ENCODE assay signal across 22 cellular contexts in genomic region chr4:38623260-38623659, GRCh38.
"Had no signal": no experiment of that assay in that cellular context is flagged by ENCODE, and none has a peak within 500 bp of the region (broad histone marks: within the 10 kb centered on the region; RNA-seq: fewer than 3 reads in every experiment).

No MANE protein-coding gene starts in this region.

- H3K79me2 ChIP-seq: hepatocyte had no signal

- DNase-seq: activated CD4-positive, alpha-beta T cell treated with anti-CD3 and anti-CD28 coated beads, Interleukin-2, amount 50 U/mL, for 4 hours; activated CD8-positive, alpha-beta memory T cell treated with anti-CD3 and anti-CD28 coated beads for 24 hours; activated effector memory CD4-positive, alpha-beta T cell treated with anti-CD3 and anti-CD28 coated beads, Interleukin-2, amount 50 U/mL, for 16 hours; activated naive CD4-positive, alpha-beta T cell treated with anti-CD3 and anti-CD28 coated beads, Interleukin-2, amount 10 ng/mL, durations not matched to agents 7 days and 5 days; activated T-cell treated with anti-CD3 and anti-CD28 coated beads, Interleukin-2, amount 50 U/mL, for 72 hours; effector CD8-positive, alpha-beta T cell; foreskin keratinocyte; glutamatergic neuron; immature natural killer cell; kidney glomerular epithelial cell; left ventricle myocardium inferior; natural killer cell; psoas muscle; right cardiac atrium; stimulated activated CD4-positive, alpha-beta T cell treated with anti-CD3 and anti-CD28 coated beads, Interleukin-12 subunit alpha, Interleukin-12 subunit beta, amount 100 ng/mL, for 4 hours; T-helper 1 cell had no signal

- H3K9me3 ChIP-seq: left ventricle myocardium inferior, psoas muscle, suprapubic skin, tibial nerve had no signal

- H3K27ac ChIP-seq: foreskin keratinocyte, left ventricle myocardium inferior, psoas muscle, suprapubic skin, tibial nerve had no signal

- H2AFZ ChIP-seq: hepatocyte had no signal

- H3K4me1 Mint-ChIP-seq: immature natural killer cell had no signal

- H3K36me3 Mint-ChIP-seq: activated naive CD4-positive, alpha-beta T cell treated with anti-CD3 and anti-CD28 coated beads, Interleukin-2, amount 10 ng/mL, durations not matched to agents 7 days and 5 days; natural killer cell had no signal

- H3K36me3 ChIP-seq: left ventricle myocardium inferior, suprapubic skin had no signal

- H3K27ac Mint-ChIP-seq: activated naive CD4-positive, alpha-beta T cell treated with anti-CD3 and anti-CD28 coated beads, Interleukin-2, amount 10 ng/mL, durations not matched to agents 7 days and 5 days; activated T-cell treated with anti-CD3 and anti-CD28 coated beads, Interleukin-2, amount 50 U/mL, for 72 hours; dendritic cell treated with granulocyte-macrophage colony-stimulating factor and Interleukin-4, amounts not matched to agents 40 ng/mL and 50 ng/mL, for 4 days; mesothelial cell of epicardium; natural killer cell; stimulated activated naive CD8-positive, alpha-beta T cell treated with anti-CD3 and anti-CD28 coated beads, Interleukin-15, Interleukin-2, amounts not matched to agents 100 ng/mL and 50 ng/mL, for 24 hours had no signal

- H3K27me3 ChIP-seq: foreskin keratinocyte, hepatocyte, suprapubic skin, tibial nerve had no signal

- H3K27me3 Mint-ChIP-seq: activated naive CD4-positive, alpha-beta T cell treated with anti-CD3 and anti-CD28 coated beads, Interleukin-2, amount 10 ng/mL, durations not matched to agents 7 days and 5 days; dendritic cell treated with granulocyte-macrophage colony-stimulating factor and Interleukin-4, amounts not matched to agents 40 ng/mL and 50 ng/mL, for 4 days; stimulated activated naive CD8-positive, alpha-beta T cell treated with anti-CD3 and anti-CD28 coated beads, Interleukin-15, Interleukin-2, amounts not matched to agents 100 ng/mL and 50 ng/mL, for 24 hours had no signal

- H3K9me3 Mint-ChIP-seq: activated T-cell treated with anti-CD3 and anti-CD28 coated beads, Interleukin-2, amount 50 U/mL, for 72 hours; dendritic cell treated with granulocyte-macrophage colony-stimulating factor and Interleukin-4, amounts not matched to agents 40 ng/mL and 50 ng/mL, for 4 days; immature natural killer cell; mesothelial cell of epicardium; natural killer cell; stimulated activated naive CD8-positive, alpha-beta T cell treated with anti-CD3 and anti-CD28 coated beads, Interleukin-15, Interleukin-2, amounts not matched to agents 100 ng/mL and 50 ng/mL, for 24 hours had no signal

- H3K4me3 ChIP-seq: hepatocyte, left ventricle myocardium inferior, psoas muscle, suprapubic skin, tibial nerve had no signal

- ATAC-seq: activated T-cell treated with anti-CD3 and anti-CD28 coated beads, Interleukin-2, amount 50 U/mL, for 72 hours; foreskin keratinocyte; natural killer cell; psoas muscle; right cardiac atrium had no signal

- H3K4me3 Mint-ChIP-seq: activated naive CD4-positive, alpha-beta T cell treated with anti-CD3 and anti-CD28 coated beads, Interleukin-2, amount 10 ng/mL, durations not matched to agents 7 days and 5 days; activated T-cell treated with anti-CD3 and anti-CD28 coated beads, Interleukin-2, amount 50 U/mL, for 72 hours; dendritic cell treated with granulocyte-macrophage colony-stimulating factor and Interleukin-4, amounts not matched to agents 40 ng/mL and 50 ng/mL, for 4 days; immature natural killer cell; mesothelial cell of epicardium; natural killer cell; stimulated activated naive CD8-positive, alpha-beta T cell treated with anti-CD3 and anti-CD28 coated beads, Interleukin-15, Interleukin-2, amounts not matched to agents 100 ng/mL and 50 ng/mL, for 24 hours had no signal

- H3K4me2 ChIP-seq: hepatocyte had no signal
